8 cellular contexts compared by ENCODE assay signal in the genomic region with DNA sequence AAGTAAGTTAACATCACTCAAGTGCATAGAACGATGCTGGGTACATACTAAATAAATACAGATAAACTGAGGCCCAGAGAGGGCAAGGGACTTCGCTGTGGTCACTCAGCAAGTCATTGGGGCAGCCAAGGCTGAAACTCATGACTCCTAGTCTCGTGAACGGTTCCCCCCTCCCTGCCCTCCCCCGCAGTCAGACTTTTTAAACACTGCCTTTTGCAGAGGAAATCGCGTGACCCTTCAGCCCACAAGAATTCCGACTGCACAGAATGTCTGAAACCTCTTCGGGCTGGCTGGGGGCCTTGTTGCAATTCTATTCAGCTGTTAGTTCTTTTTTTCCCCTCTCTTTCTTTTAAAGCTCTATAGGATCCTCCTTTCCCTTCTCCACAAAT. TPM values are rescaled to one million over a fixed set of nuclear protein-coding genes. Genes with fewer than 3 reads are reported as not detected.
A peak's percentile ranks its signal among the peaks of the same experiment; 100 is the strongest.
DNase-seq lines count a peak whose midpoint lies in the region; ATAC-seq, FAIRE-seq and TF ChIP-seq lines count a peak whose summit lies in the region.

No MANE protein-coding gene starts in this region.

- ATAC-seq in GM21576 (IDR thresholded peaks at IDR 0.05; ENCODE audit: unreplicated experiment) (peak; percentile 32), GM21367 (IDR thresholded peaks at IDR 0.05; ENCODE audit: unreplicated experiment) (no peak)

- no peaks in the 10 kb centered on the region for H3K36me3 ChIP-seq in kidney (ENCODE audit: control insufficient read depth in 1 of 2, insufficient read depth in 2 of 2, low read length in 2 of 2)

- peak overlapping the region; percentile 89 to 94 for H3K27ac ChIP-seq in kidney (ENCODE audit: low read depth in 2 of 2, low read length in 2 of 2)

- H3K4me3 ChIP-seq in NB4 (ENCODE audit: low read depth, low read length) (peak overlapping the region; percentile 28), kidney (ENCODE audit: low read length in 2 of 2) (no peak overlapping the region)

- H3K4me1 Mint-ChIP-seq in activated naive CD4-positive, alpha-beta T cell treated with anti-CD3 and anti-CD28 coated beads, Interleukin-2, amount 50 U/mL, for 24 hours: peaks cover 17% of the 10 kb centered on the region

- FAIRE-seq in kidney (lab: Jason Lieb, UNC): no peak

- no peak overlapping the region for H3K27ac Mint-ChIP-seq in activated naive CD4-positive, alpha-beta T cell treated with anti-CD3 and anti-CD28 coated beads, Interleukin-2, amount 50 U/mL, for 24 hours

- H3K9ac ChIP-seq in kidney (ENCODE audit: low read length in 2 of 2): peak overlapping the region in 1 of 2 donors; percentile 55

- no peaks in the 10 kb centered on the region for H3K27me3 Mint-ChIP-seq in activated naive CD4-positive, alpha-beta T cell treated with anti-CD3 and anti-CD28 coated beads, Interleukin-2, amount 50 U/mL, for 24 hours

- no peak for TF ChIP-seq POLR2A in NB4 (IDR thresholded peaks at IDR 0.05; ENCODE audit: extremely low read depth, insufficient read length)

- DNase-seq in COLO829 (ENCODE audit: low spot score) (peak; percentile 96), NB4 (ENCODE audit: low read depth) (peak; percentile 94), kidney (peak; percentile 94), NCI-H1417 treated with DMSO at 0.1 percent for 48 hours (lab: John Stamatoyannopoulos, UW) (no peak)
- peak; percentile 43 for DNase-seq in stimulated activated CD4-positive, alpha-beta T cell treated with anti-CD3 and anti-CD28 coated beads, Interleukin-1b, Interleukin-23, amount 100 ng/mL, for 48 hours

- no peaks in the 10 kb centered on the region for H3K36me3 Mint-ChIP-seq in activated naive CD4-positive, alpha-beta T cell treated with anti-CD3 and anti-CD28 coated beads, Interleukin-2, amount 50 U/mL, for 24 hours

- H3K9me3 Mint-ChIP-seq in activated naive CD4-positive, alpha-beta T cell treated with anti-CD3 and anti-CD28 coated beads, Interleukin-2, amount 50 U/mL, for 24 hours: no peaks in the 10 kb centered on the region

- no peaks in the 10 kb centered on the region for H3K9me3 ChIP-seq in kidney (ENCODE audit: control insufficient read depth in 1 of 2, low read length in 2 of 2)

- H3K4me3 Mint-ChIP-seq in activated naive CD4-positive, alpha-beta T cell treated with anti-CD3 and anti-CD28 coated beads, Interleukin-2, amount 50 U/mL, for 24 hours: peak overlapping the region; percentile 11

- intact Hi-C loops in kidney (cut with DNase I): no loop called here

- peaks cover 44 to 52% of the 10 kb centered on the region in 2 donors for H3K4me1 ChIP-seq in kidney (ENCODE audit: control insufficient read depth in 1 of 2, insufficient read depth in 1 of 2, low read depth in 1 of 2, low read length in 2 of 2)

- TF ChIP-seq CTCF in NB4 (IDR thresholded peaks at IDR 0.05; ENCODE audit: low read depth, low read length) (no peak), kidney (IDR thresholded peaks at IDR 0.05; ENCODE audit: borderline replicate concordance, extremely low read depth, insufficient read depth) (no peak)

RNA-seq across cellular contexts. Expression of a gene that starts 28.1 kb away (rescaled TPM):
- 82.1 TPM for total RNA-seq in kidney
- 14.9 TPM for polyA plus RNA-seq in kidney (ENCODE audit: insufficient read depth, low read depth, low replicate concordance)
